Comparison of ENCODE assay signal across 8 cellular contexts in genomic region chr5:142426129-142426641, GRCh38.
DNase-seq lines count a peak whose midpoint lies in the region; ATAC-seq lines count a peak whose summit lies in the region.

No MANE protein-coding gene starts in this region.

- H3K9me3 Mint-ChIP-seq in activated T-cell treated with anti-CD3 and anti-CD28 coated beads, Interleukin-2, amount 50 U/mL, for 24 hours, result no peaks in the 10 kb centered on the region
- H3K9me3 Mint-ChIP-seq in stimulated activated naive B cell treated with anti-CD40 and anti-IgM and Interleukin-4, amounts not matched to agents 10 μg/mL and 1 μg/mL and 100 μg/mL, for 72 hours, result no peaks in the 10 kb centered on the region

- peak overlapping the region; percentile 2 for H3K4me3 Mint-ChIP-seq in activated T-cell treated with anti-CD3 and anti-CD28 coated beads, Interleukin-2, amount 50 U/mL, for 24 hours
- peak overlapping the region in 1 of 2 donors; percentile 29 for H3K4me3 Mint-ChIP-seq in stimulated activated naive B cell treated with anti-CD40 and anti-IgM and Interleukin-4, amounts not matched to agents 10 μg/mL and 1 μg/mL and 100 μg/mL, for 72 hours

- H3K36me3 Mint-ChIP-seq in activated T-cell treated with anti-CD3 and anti-CD28 coated beads, Interleukin-2, amount 50 U/mL, for 24 hours (ENCODE audit: low read depth), result no peaks in the 10 kb centered on the region
- H3K36me3 Mint-ChIP-seq in stimulated activated naive B cell treated with anti-CD40 and anti-IgM and Interleukin-4, amounts not matched to agents 10 μg/mL and 1 μg/mL and 100 μg/mL, for 72 hours, result peaks cover 0 to 2% of the 10 kb centered on the region in 2 donors

- ATAC-seq in left cardiac atrium (peak; percentile 63 to 65), HG03039 (IDR thresholded peaks at IDR 0.05; ENCODE audit: unreplicated experiment) (no peak)
- peak; percentile 78 to 87 for ATAC-seq in stimulated activated naive B cell treated with anti-CD40 and anti-IgM and Interleukin-4, amounts not matched to agents 10 μg/mL and 1 μg/mL and 100 μg/mL, for 72 hours (replicated peaks)

- peak overlapping the region; percentile 65 for H3K27ac Mint-ChIP-seq in activated T-cell treated with anti-CD3 and anti-CD28 coated beads, Interleukin-2, amount 50 U/mL, for 24 hours
- no peak overlapping the region for H3K27ac Mint-ChIP-seq in stimulated activated naive B cell treated with anti-CD40 and anti-IgM and Interleukin-4, amounts not matched to agents 10 μg/mL and 1 μg/mL and 100 μg/mL, for 72 hours

- DNase-seq in NCI-H2107 treated with DMSO at 0.1 percent for 48 hours (lab: John Stamatoyannopoulos, UW; ENCODE audit: unreplicated experiment) (peak; percentile 4), NCI-H2107 (lab: John Stamatoyannopoulos, UW) (no peak), left cardiac atrium (peak; percentile 77), NCI-H1930 (lab: John Stamatoyannopoulos, UW) (no peak), DMS53 (lab: John Stamatoyannopoulos, UW) (no peak)
- peak; percentile 52 for DNase-seq in activated T-cell treated with anti-CD3 and anti-CD28 coated beads, Interleukin-2, amount 50 U/mL, for 24 hours
- DNase-seq in stimulated activated naive B cell treated with anti-CD40 and anti-IgM and Interleukin-4, amounts not matched to agents 10 μg/mL and 1 μg/mL and 100 μg/mL, for 72 hours, result peak; percentile 21

- H3K27me3 Mint-ChIP-seq in activated T-cell treated with anti-CD3 and anti-CD28 coated beads, Interleukin-2, amount 50 U/mL, for 24 hours, result no peaks in the 10 kb centered on the region
- H3K27me3 Mint-ChIP-seq in stimulated activated naive B cell treated with anti-CD40 and anti-IgM and Interleukin-4, amounts not matched to agents 10 μg/mL and 1 μg/mL and 100 μg/mL, for 72 hours, result peaks cover 0 to 5% of the 10 kb centered on the region in 2 donors

- peaks cover 40% of the 10 kb centered on the region for H3K4me1 Mint-ChIP-seq in activated T-cell treated with anti-CD3 and anti-CD28 coated beads, Interleukin-2, amount 50 U/mL, for 24 hours (ENCODE audit: low read depth)
- peaks cover 22 to 34% of the 10 kb centered on the region in 2 donors for H3K4me1 Mint-ChIP-seq in stimulated activated naive B cell treated with anti-CD40 and anti-IgM and Interleukin-4, amounts not matched to agents 10 μg/mL and 1 μg/mL and 100 μg/mL, for 72 hours

- intact Hi-C loops in left cardiac atrium (cut with DNase I), result loop anchor here in 1 of 2 donors (10.0 kb wide), 1 partner anchor 61 kb away; no protein-coding TSS in a partner anchor

Comparison
In these comparisons a context has a peak if more than half of its experiments do, and no peak if none do; other contexts are left out.
1. DNase-seq: peak in NCI-H2107 treated with DMSO at 0.1 percent for 48 hours (single experiment), activated T-cell treated with anti-CD3 and anti-CD28 coated beads, Interleukin-2, amount 50 U/mL, for 24 hours (single experiment), left cardiac atrium (single experiment) and stimulated activated naive B cell treated with anti-CD40 and anti-IgM and Interleukin-4, amounts not matched to agents 10 μg/mL and 1 μg/mL and 100 μg/mL, for 72 hours (single experiment); none in NCI-H2107 (single experiment), NCI-H1930 (0 of 2) and DMS53 (single experiment).